In the genomic region with DNA sequence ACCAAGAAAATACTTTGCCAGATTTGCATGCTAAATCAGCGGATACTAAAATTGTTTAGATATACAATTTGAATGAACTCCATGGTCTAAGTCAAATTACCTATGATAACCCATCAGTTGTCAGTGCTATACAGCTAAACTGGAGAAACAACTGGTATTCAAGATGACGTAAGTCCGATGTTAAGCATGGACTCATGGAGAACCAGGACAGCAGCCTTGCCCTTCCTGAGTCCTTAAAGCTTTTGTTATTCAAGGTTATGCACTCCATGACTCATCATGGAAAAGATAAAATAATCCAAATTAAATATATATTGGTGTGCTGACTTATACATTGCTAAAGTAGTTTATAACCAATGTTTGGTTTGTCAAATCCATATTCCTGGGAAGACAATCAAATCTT, we compare ENCODE assay signal across 1 cellular context.
A peak's percentile ranks its signal among the peaks of the same experiment; 100 is the strongest.
TF ChIP-seq lines count a peak whose summit lies in the region.
"Not testable (repeated sequence)": the region's sequence is repeated elsewhere in the genome, so short reads cannot be mapped to it uniquely, and the experiment has no call there.

No MANE protein-coding gene starts in this region.

TF ChIP-seq in HepG2, 621 proteins besides CTCF, POLR2A, EP300 and RAD21:
- TF ChIP-seq FOSL2 (CRISPR knock-in tag; IDR thresholded peaks at IDR 0.05) (peak; percentile 41), CREB1 (IDR thresholded peaks at IDR 0.05) (peak; percentile 56)
- TF ChIP-seq CREB1 (CRISPR knock-in tag; IDR thresholded peaks at IDR 0.05) = not testable (repeated sequence)
